In the genomic region with DNA sequence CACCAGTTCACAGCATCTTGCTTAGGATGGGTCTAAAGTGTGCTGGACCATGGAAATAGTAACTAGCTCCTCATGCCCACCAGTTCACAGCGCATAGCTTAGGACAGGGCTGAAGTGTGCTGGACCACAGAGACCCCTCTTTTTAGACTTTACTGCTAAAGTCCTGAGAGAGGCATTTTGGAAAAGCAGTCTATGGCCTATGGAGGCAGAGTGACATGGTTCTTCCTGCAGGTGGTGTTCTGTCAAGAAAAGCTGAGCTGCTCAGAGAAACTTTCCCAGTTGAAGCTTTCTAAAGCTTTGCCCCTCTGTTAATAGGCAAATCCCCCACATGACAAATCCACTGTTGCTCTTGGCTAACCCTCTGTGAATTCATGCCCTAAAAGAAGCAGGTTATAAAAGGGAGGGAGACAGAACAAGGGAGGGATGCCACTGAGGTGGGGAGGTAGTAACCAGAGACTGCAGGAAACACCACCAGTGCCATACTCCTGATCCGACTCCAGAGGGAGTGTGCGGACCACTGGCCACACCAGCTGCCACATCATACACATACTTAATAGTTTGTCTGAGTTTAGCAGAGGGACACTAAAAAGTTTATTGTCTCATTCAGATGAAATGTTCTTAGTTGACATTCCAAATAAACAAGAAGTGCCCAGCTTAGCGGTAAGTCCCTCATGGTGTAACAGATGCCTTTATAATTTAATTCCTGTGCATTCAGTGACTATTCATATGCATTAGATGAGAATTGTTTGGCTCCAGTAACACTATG, we compare ENCODE assay signal across 9 cellular contexts.
DNase-seq lines count a peak whose midpoint lies in the region; ATAC-seq and TF ChIP-seq lines count a peak whose summit lies in the region.
"Had no signal": no experiment of that assay in that cellular context is flagged by ENCODE, and none has a peak within 500 bp of the region (broad histone marks: within the 10 kb centered on the region; RNA-seq: fewer than 3 reads in every experiment).

No MANE protein-coding gene starts in this region.

- DNase-seq in NCI-H1417 (lab: John Stamatoyannopoulos, UW) (peak in 2 of 3 experiments; percentile 18 to 47), NCI-H1417 treated with DMSO at 0.1 percent for 48 hours (lab: John Stamatoyannopoulos, UW) (no peak), NB4 (ENCODE audit: low read depth) (peak; percentile 20), dermis microvascular lymphatic vessel endothelial cell (ENCODE audit: low read depth in 2 of 2) (peak; percentile 12 to 27), posterior vena cava (ENCODE audit: low spot score) (peak; percentile 20), GM19240 (ENCODE audit: insufficient read length, low spot score) (no peak), GDM1 (lab: John Stamatoyannopoulos, UW) (no peak)
- DNase-seq: AML-193 had no signal

- ATAC-seq in HG03039 (IDR thresholded peaks at IDR 0.05; ENCODE audit: unreplicated experiment), result no peak

- intact Hi-C loops in posterior vena cava (cut with DNase I), result no loop called here

- no peak for TF ChIP-seq POLR2A in NB4 (IDR thresholded peaks at IDR 0.05; ENCODE audit: extremely low read depth, insufficient read length)

- no peak overlapping the region for H3K4me3 ChIP-seq in NB4 (ENCODE audit: low read depth, low read length)

- TF ChIP-seq CTCF in NB4 (IDR thresholded peaks at IDR 0.05; ENCODE audit: low read depth, low read length), result peak; percentile 37

Comparison
In these comparisons a context has a peak if more than half of its experiments do, and no peak if none do; other contexts are left out.
1. DNase-seq: peak in NCI-H1417 (2 of 3), NB4 (single experiment), dermis microvascular lymphatic vessel endothelial cell (2 of 2) and posterior vena cava (single experiment); none in NCI-H1417 treated with DMSO at 0.1 percent for 48 hours (single experiment), GM19240 (single experiment) and GDM1 (single experiment).